Comparison of ENCODE assay signal across 10 cellular contexts in the genomic region with DNA sequence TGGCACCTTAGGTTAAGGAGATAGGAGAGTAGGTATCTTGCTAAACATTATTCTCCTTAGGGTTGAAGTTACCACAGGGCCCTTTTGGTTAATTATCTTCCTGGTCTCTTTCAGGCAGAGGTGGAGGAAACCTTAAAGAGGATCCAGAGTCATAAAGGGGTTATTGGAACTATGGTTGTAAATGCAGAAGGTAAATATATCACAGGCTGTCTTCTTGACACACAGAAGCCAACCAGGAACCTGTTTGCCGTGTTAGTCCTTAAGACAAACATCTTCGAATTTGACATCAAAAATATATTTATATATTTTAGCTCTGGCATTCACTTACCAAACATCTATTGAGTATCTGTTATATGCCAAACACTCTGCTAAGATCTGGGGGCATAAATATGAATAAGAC. TPM values are rescaled to one million over a fixed set of nuclear protein-coding genes. Genes with fewer than 3 reads are reported as not detected.
"Had no signal": no experiment of that assay in that cellular context is flagged by ENCODE, and none has a peak within 500 bp of the region (broad histone marks: within the 10 kb centered on the region; RNA-seq: fewer than 3 reads in every experiment).

No MANE protein-coding gene starts in this region.

- H3K4me3 ChIP-seq: GM23248, HAP-1, K562 had no signal

- H3K9me3 ChIP-seq: HAP-1 had no signal

- H3K4me3 Mint-ChIP-seq: HFFc6 had no signal

- H3K9me3 Mint-ChIP-seq: HFFc6 had no signal

- H3K27ac ChIP-seq: GM23248 had no signal

- H3K4me1 ChIP-seq: HAP-1 had no signal

- H3K27ac Mint-ChIP-seq: HFFc6 had no signal

- DNase-seq: GM23248, GOT3, H7, HFFc6, IMR-90, KG1 had no signal

- ATAC-seq: HCT116, K562 had no signal

- H3K36me3 ChIP-seq: HAP-1 had no signal

RNA-seq across cellular contexts. Expression of gene DYNLRB2, which starts 2.4 kb away (rescaled TPM):
- total RNA-seq: GM23248, HT-29, IMR-90, K562 had no signal
- polyA plus RNA-seq: GM23248, IMR-90, K562 had no signal
